Comparison of ENCODE assay signal across 8 cellular contexts in genomic region chr13:74134226-74134776, GRCh38. TPM values are rescaled to one million over a fixed set of nuclear protein-coding genes. Genes with fewer than 3 reads are reported as not detected.
DNase-seq lines count a peak whose midpoint lies in the region; FAIRE-seq and TF ChIP-seq lines count a peak whose summit lies in the region.

Gene KLF12, minus strand, starts transcription at chr13:74134404.

- peak within 1 kb of the TSS; percentile 99 for H3K4me3 ChIP-seq in SJCRH30

- FAIRE-seq in H54 (lab: Jason Lieb, UNC) (no peak), frontal cortex (lab: Jason Lieb, UNC) (no peak)

- TF ChIP-seq POLR2A in H54 (IDR thresholded peaks at IDR 0.05; ENCODE audit: low read depth, low read length): no peak

- no peaks in the 10 kb centered on the region for H3K27me3 ChIP-seq in SJCRH30

- peaks cover 5% of the 10 kb centered on the region for H3K4me1 ChIP-seq in SJCRH30

- no peaks in the 10 kb centered on the region for H3K36me3 ChIP-seq in SJCRH30

- DNase-seq in ELR (ENCODE audit: low read depth) (peak; percentile 97), H54 (ENCODE audit: insufficient read length, low spot score) (peak; percentile 75), LoVo (ENCODE audit: low spot score) (peak; percentile 85), SJCRH30 (peak; percentile 96 to 97), activated gamma-delta T cell (lab: John Stamatoyannopoulos, UW) (peak; percentile 83), frontal cortex (ENCODE audit: low spot score in 2 of 2) (peak; percentile 53 to 63), nucleus accumbens (lab: John Stamatoyannopoulos, UW) (peak in 49 of 56 donors; percentile 8 to 75 (median 53))

- H3K9me3 ChIP-seq in SJCRH30 (replicated peaks): no peaks in the 10 kb centered on the region

- H3K27ac ChIP-seq in SJCRH30 (peak within 1 kb of the TSS; percentile 97), temporal lobe (ENCODE audit: low read depth, low read length) (peak within 1 kb of the TSS; percentile 36)

RNA-seq across cellular contexts. Expression of gene KLF12, which starts in this region (rescaled TPM):
- total RNA-seq in SJCRH30 (2014; rRNA removed; shearing (Covaris generic)): 11.3 and 12.3 TPM in 2 replicates
- total RNA-seq in frontal cortex (49.3 TPM), temporal lobe (62.4 TPM)

Comparison
In these comparisons a context has a peak if more than half of its experiments do, and no peak if none do; other contexts are left out.
1. Peak in every context shown above with its lines: DNase-seq, H3K4me3 ChIP-seq and H3K27ac ChIP-seq.